Comparison of ENCODE assay signal across 1 cellular context in the genomic region with DNA sequence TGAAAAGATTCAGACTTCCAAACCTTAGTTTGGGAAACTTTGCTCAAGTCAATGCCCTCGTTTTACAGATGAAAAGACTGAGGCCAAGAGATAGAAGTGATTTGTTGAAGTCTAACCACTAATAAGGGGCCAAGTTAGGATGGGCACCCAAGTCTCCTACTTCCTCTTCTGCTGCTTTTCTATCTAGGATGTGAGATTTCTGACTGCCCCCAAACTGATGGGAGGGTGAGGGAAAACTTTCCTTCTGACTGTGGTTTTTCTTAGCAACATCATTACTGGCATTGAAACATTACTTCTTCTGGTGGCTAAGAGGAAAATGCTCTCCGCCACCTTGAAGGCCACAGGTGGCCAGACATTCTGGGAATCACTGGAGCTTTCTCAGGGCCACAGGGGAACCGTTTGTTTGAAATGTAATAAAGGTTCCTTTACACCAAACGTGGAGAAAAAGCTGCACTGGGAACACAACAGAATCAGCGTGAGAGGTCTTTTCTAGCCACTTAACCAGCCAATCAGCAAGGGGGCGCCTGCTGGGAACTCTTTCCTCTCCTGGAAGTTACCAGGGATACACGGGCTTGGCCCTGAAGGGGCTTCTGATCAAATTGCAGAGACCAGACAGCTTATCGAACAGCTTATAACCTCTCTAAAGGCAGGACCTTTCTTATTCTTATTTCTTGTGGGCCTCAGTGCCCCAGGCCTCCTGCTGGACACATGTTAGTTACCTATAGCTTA.
TF ChIP-seq lines count a peak whose summit lies in the region.

No MANE protein-coding gene starts in this region.

TF ChIP-seq in GM12878, 131 proteins besides CTCF, POLR2A, EP300 and RAD21:
- no peak for TF ChIP-seq SUZ12 (IDR thresholded peaks at IDR 0.05; ENCODE audit: unreplicated experiment)
- TF ChIP-seq, protein P1, sequence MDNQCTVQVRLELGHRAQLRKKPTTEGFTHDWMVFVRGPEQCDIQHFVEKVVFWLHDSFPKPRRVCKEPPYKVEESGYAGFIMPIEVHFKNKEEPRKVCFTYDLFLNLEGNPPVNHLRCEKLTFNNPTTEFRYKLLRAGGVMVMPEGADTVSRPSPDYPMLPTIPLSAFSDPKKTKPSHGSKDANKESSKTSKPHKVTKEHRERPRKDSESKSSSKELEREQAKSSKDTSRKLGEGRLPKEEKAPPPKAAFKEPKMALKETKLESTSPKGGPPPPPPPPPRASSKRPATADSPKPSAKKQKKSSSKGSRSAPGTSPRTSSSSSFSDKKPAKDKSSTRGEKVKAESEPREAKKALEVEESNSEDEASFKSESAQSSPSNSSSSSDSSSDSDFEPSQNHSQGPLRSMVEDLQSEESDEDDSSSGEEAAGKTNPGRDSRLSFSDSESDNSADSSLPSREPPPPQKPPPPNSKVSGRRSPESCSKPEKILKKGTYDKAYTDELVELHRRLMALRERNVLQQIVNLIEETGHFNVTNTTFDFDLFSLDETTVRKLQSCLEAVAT (IDR thresholded peaks at IDR 0.05), result no peak
- TF ChIP-seq SRF (IDR thresholded peaks at IDR 0.05; ENCODE audit: low read depth in 2 of 2, low read length in 2 of 2), result no peak
- no peak for TF ChIP-seq ZSCAN29 (IDR thresholded peaks at IDR 0.05)
- TF ChIP-seq IKZF2 (IDR thresholded peaks at IDR 0.05), result no peak
- TF ChIP-seq STAT1 (conservative IDR thresholded peaks at IDR 0.05), result no peak
TF ChIP-seq in GM12878: peak in this region for 0.
